8 cellular contexts compared by ENCODE assay signal in the genomic region with DNA sequence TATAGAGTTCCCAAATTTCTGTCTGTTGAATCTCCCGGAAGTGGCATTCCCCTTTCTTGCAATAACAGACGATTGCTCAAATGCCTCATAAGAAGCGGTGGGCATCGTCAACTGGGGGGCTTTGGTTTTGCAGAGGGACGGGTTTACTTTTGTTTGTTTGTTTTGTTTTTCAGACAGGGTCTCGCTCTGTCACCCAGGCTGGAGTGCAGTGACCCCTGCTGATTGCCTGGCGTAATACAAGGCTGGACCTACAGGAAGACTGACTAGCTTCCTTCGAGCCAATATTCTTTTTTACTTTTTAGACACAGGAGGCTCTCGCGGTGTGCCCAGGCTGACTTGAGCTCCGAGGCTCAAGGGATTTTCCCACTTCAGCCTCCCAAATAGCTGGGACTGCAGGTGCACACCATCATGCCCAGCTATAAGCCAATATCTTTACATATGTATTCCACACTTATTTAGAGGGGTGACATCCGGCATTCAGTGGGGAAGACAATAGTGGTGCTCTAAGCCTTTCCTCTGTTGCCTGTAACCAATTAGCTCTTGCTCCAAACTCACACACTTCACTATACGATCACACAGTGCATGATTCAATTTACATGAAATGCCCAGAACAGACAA. TPM values are rescaled to one million over a fixed set of nuclear protein-coding genes. Genes with fewer than 3 reads are reported as not detected.
DNase-seq lines count a peak whose midpoint lies in the region; ATAC-seq, FAIRE-seq and TF ChIP-seq lines count a peak whose summit lies in the region.

No MANE protein-coding gene starts in this region.

- H3K27ac Mint-ChIP-seq in activated naive CD8-positive, alpha-beta T cell treated with anti-CD3 and anti-CD28 coated beads, Interleukin-2, amount 50 U/mL, for 24 hours: no peak overlapping the region

- CTCF ChIA-PET in AG04450 (lab: Charles Lee) (interaction anchor here (0.5 to 7.7 kb wide), 23 partner anchors 11 to 577 kb away, joined by 3 to 130 read pairs (median 4); a partner anchor contains a TSS), OCI-LY7 (lab: Charles Lee; ENCODE audit: unreplicated experiment) (interaction anchor here (0.7 to 1.7 kb wide), 3 partner anchors 58 to 575 kb away, joined by 3 to 7 read pairs (median 6); a partner anchor contains a TSS)

- WGBS in right lobe of liver (ENCODE audit: insufficient coverage, low coverage, low lambda C conversion rate, missing lambda C conversion rate): 20% methylated on average over 13 of the region's 13 CpGs

- H3K4me2 ChIP-seq in OCI-LY7 (ENCODE audit: low read length): peak overlapping the region; percentile 46

- no peaks in the 10 kb centered on the region for H3K9me3 ChIP-seq in AG04450 (ENCODE audit: control insufficient read depth, insufficient read depth, low read length)
- H3K9me3 ChIP-seq in OCI-LY7 (ENCODE audit: low read length): no peaks in the 10 kb centered on the region
- H3K9me3 ChIP-seq in right lobe of liver: no peaks in the 10 kb centered on the region

- no peaks in the 10 kb centered on the region for H3K79me2 ChIP-seq in OCI-LY7 (ENCODE audit: insufficient read depth, low read depth, low read length)

- peaks cover 8% of the 10 kb centered on the region for H3K4me1 Mint-ChIP-seq in activated naive CD8-positive, alpha-beta T cell treated with anti-CD3 and anti-CD28 coated beads, Interleukin-2, amount 50 U/mL, for 24 hours

- H3K9me3 Mint-ChIP-seq in activated naive CD8-positive, alpha-beta T cell treated with anti-CD3 and anti-CD28 coated beads, Interleukin-2, amount 50 U/mL, for 24 hours: no peaks in the 10 kb centered on the region

- TF ChIP-seq POLR2A in GM18505 (IDR thresholded peaks at IDR 0.05; ENCODE audit: borderline replicate concordance, extremely low read depth, insufficient read depth, insufficient read length) (no peak), right lobe of liver (IDR thresholded peaks at IDR 0.05) (no peak)

- no peaks in the 10 kb centered on the region for H3K36me3 ChIP-seq in OCI-LY7 (ENCODE audit: insufficient read depth, low read length)
- H3K36me3 ChIP-seq in right lobe of liver: no peaks in the 10 kb centered on the region

- H3K4me3 Mint-ChIP-seq in activated naive CD8-positive, alpha-beta T cell treated with anti-CD3 and anti-CD28 coated beads, Interleukin-2, amount 50 U/mL, for 24 hours: no peak overlapping the region

- H3K27ac ChIP-seq in AG04450 (ENCODE audit: low read depth, low read length) (no peak overlapping the region), OCI-LY7 (ENCODE audit: low read depth, low read length, poor library complexity, severe bottlenecking) (no peak overlapping the region), right lobe of liver (no peak overlapping the region)

- BruUV-seq in OCI-LY7 (replicated peaks; lab: Mats Ljungman, UMichigan): no TSS peak

- peaks cover 32% of the 10 kb centered on the region for H3K27me3 Mint-ChIP-seq in activated naive CD8-positive, alpha-beta T cell treated with anti-CD3 and anti-CD28 coated beads, Interleukin-2, amount 50 U/mL, for 24 hours

- H3K36me3 Mint-ChIP-seq in activated naive CD8-positive, alpha-beta T cell treated with anti-CD3 and anti-CD28 coated beads, Interleukin-2, amount 50 U/mL, for 24 hours (ENCODE audit: low read depth): no peaks in the 10 kb centered on the region

- POLR2A ChIA-PET in AG04450 (lab: Yijun Ruan, JAX) (no interaction called here), OCI-LY7 (lab: Charles Lee) (interaction anchor here (0.6 to 1.3 kb wide), 6 partner anchors 9 to 496 kb away, joined by 3 to 4 read pairs (median 3); no protein-coding TSS in a partner anchor)

- peaks cover 2% of the 10 kb centered on the region for H3K27me3 ChIP-seq in AG04450 (ENCODE audit: control insufficient read depth, insufficient read depth, low read length)
- no peaks in the 10 kb centered on the region for H3K27me3 ChIP-seq in right lobe of liver

- intact Hi-C loops in OCI-LY7 (cut with micrococcal nuclease; ENCODE audit: unreplicated experiment) (loop anchor here (2.0 to 10.0 kb wide), 4 partner anchors 57 to 538 kb away; a partner anchor contains a TSS), right lobe of liver (cut with DNase I) (no loop called here)

- H3K4me1 ChIP-seq in OCI-LY7 (ENCODE audit: insufficient read depth, low read length, poor library complexity, severe bottlenecking) (no peaks in the 10 kb centered on the region), right lobe of liver (peaks cover 0 to 11% (median 3%) of the 10 kb centered on the region in 4 donors)

- FAIRE-seq in urothelium cell line (lab: Jason Lieb, UNC): no peak

- no peaks in the 10 kb centered on the region for H4K20me1 ChIP-seq in OCI-LY7 (ENCODE audit: insufficient read depth, low read length)

- TF ChIP-seq CTCF in AG04450 (IDR thresholded peaks at IDR 0.05; ENCODE audit: low read depth, low read length) (peak; percentile 64), OCI-LY7 (conservative IDR thresholded peaks at IDR 0.05; ENCODE audit: low read length) (peak; percentile 88), right lobe of liver (IDR thresholded peaks at IDR 0.05) (peak; percentile 41 to 71 (median 64))

- DNase-seq in AG04450 (ENCODE audit: low read depth, low spot score): no peak
- peak; percentile 45 for DNase-seq in OCI-LY7 (ENCODE audit: low spot score)
- DNase-seq in activated naive CD8-positive, alpha-beta T cell treated with anti-CD3 and anti-CD28 coated beads, Interleukin-2, amount 50 U/mL, for 24 hours: peak; percentile 45
- DNase-seq in right lobe of liver: peak in 2 of 3 donors; percentile 42 to 59
- peak; percentile 48 for DNase-seq in urothelium cell line (ENCODE audit: low spot score)
- no peak for DNase-seq in LoVo (ENCODE audit: low spot score)

- ATAC-seq in GM18505 (IDR thresholded peaks at IDR 0.05; ENCODE audit: unreplicated experiment) (peak; percentile 60), HG02870 (IDR thresholded peaks at IDR 0.05; ENCODE audit: unreplicated experiment) (peak; percentile 59), right lobe of liver (peak; percentile 44 to 59 (median 48))
- no peak for ATAC-seq in activated naive CD8-positive, alpha-beta T cell treated with anti-CD3 and anti-CD28 coated beads, Interleukin-2, amount 50 U/mL, for 24 hours

- H3K9me2 ChIP-seq in OCI-LY7 (ENCODE audit: insufficient read depth, low read length): no peaks in the 10 kb centered on the region

- H2AFZ ChIP-seq in OCI-LY7 (ENCODE audit: low read length): peak overlapping the region; percentile 90

- H3K4me3 ChIP-seq in AG04450 (ENCODE audit: low read depth, low read length) (no peak overlapping the region), OCI-LY7 (ENCODE audit: low read depth, low read length, poor library complexity, severe bottlenecking) (peak overlapping the region; percentile 10), right lobe of liver (peak overlapping the region in 1 of 3 donors; percentile 14)

RNA-seq across cellular contexts. Expression of a gene that starts 58.1 kb away (rescaled TPM):
- polyA plus RNA-seq in AG04450 (2011; rRNA removed): 19.2 and 27.3 TPM in 2 replicates
- polyA minus RNA-seq in AG04450 (2011; rRNA and poly(A)+ RNA removed): 36.2 and 44.8 TPM in 2 replicates
- 4.2 and 10.1 TPM in 2 replicates for total RNA-seq in OCI-LY7 (2014; rRNA removed; shearing (Covaris generic))
- total RNA-seq in OCI-LY7 (2022): 13.2 and 15.9 TPM in 2 replicates
- total RNA-seq in right lobe of liver: 10 to 100 TPM; 17.4 to 22.8 (median 21.7) TPM

RNA-seq across cellular contexts. Expression of a gene that starts 58.3 kb away (rescaled TPM):
- 13.7 and 21.0 TPM in 2 replicates for polyA plus RNA-seq in AG04450 (2011; rRNA removed)
- polyA minus RNA-seq in AG04450 (2011; rRNA and poly(A)+ RNA removed): 15.9 and 19.7 TPM in 2 replicates
- 18.7 and 30.8 TPM in 2 replicates for total RNA-seq in OCI-LY7 (2014; rRNA removed; shearing (Covaris generic))
- total RNA-seq in OCI-LY7 (2022) (21.5 and 25.1 TPM in 2 replicates), right lobe of liver (10 to 100 TPM in 1 of 6 experiments, 1 to 10 TPM in 5; 6.7 to 12.5 (median 8.7) TPM)

Comparison
In these comparisons a context has a peak if more than half of its experiments do, and no peak if none do; other contexts are left out.
1. DNase-seq: peak in OCI-LY7 (single experiment), activated naive CD8-positive, alpha-beta T cell treated with anti-CD3 and anti-CD28 coated beads, Interleukin-2, amount 50 U/mL, for 24 hours (single experiment), right lobe of liver (2 of 3) and urothelium cell line (single experiment); none in AG04450 (single experiment) and LoVo (single experiment).
2. Peak in every context shown above with its lines, with median percentiles within 50 percentile points of each other: CTCF ChIP-seq.